Comparison of ENCODE assay signal across 11 cellular contexts in genomic region chr2:10135296-10136089, GRCh38. TPM values are rescaled to one million over a fixed set of nuclear protein-coding genes. Genes with fewer than 3 reads are reported as not detected.
DNase-seq lines count a peak whose midpoint lies in the region; ATAC-seq and TF ChIP-seq lines count a peak whose summit lies in the region.
"Had no signal": no experiment of that assay in that cellular context is flagged by ENCODE, and none has a peak within 500 bp of the region (broad histone marks: within the 10 kb centered on the region; RNA-seq: fewer than 3 reads in every experiment).

No MANE protein-coding gene starts in this region.

- no peaks in the 10 kb centered on the region for H3K27me3 Mint-ChIP-seq in activated CD4-positive, alpha-beta T cell treated with anti-CD3 and anti-CD28 coated beads, Interleukin-2, amount 10 ng/mL, durations not matched to agents 7 days and 5 days
- no peaks in the 10 kb centered on the region for H3K27me3 Mint-ChIP-seq in WTC11 (ENCODE audit: low read depth)

- no peak for DNase-seq in activated CD4-positive, alpha-beta T cell treated with anti-CD3 and anti-CD28 coated beads, Interleukin-2, amount 10 ng/mL, durations not matched to agents 7 days and 5 days
- no peak for DNase-seq in activated CD4-positive, alpha-beta T cell treated with anti-CD3 and anti-CD28 coated beads for 1 hour
- DNase-seq in HT-29 (ENCODE audit: low spot score) (peak; percentile 22), WTC11 (ENCODE audit: low spot score) (no peak), skeletal muscle cell (ENCODE audit: low read depth) (peak; percentile 28), medulla oblongata (ENCODE audit: extremely low spot score) (no peak), KG1 (lab: John Stamatoyannopoulos, UW) (no peak)
- DNase-seq: Kasumi-1, left ventricle myocardium superior, retina had no signal

- CTCF ChIA-PET in activated CD4-positive, alpha-beta T cell treated with anti-CD3 and anti-CD28 coated beads, Interleukin-2, amount 10 ng/mL, durations not matched to agents 7 days and 5 days (lab: Charles Lee), result interaction anchor here (1.0 to 2.9 kb wide), 4 partner anchors 10 to 299 kb away, joined by 3 to 17 read pairs (median 3); no protein-coding TSS in a partner anchor
- CTCF ChIA-PET in WTC11 (lab: Charles Lee), result interaction anchor here (1.1 to 3.8 kb wide), 3 partner anchors 64 to 300 kb away, joined by 4 to 17 read pairs (median 6); no protein-coding TSS in a partner anchor

- peaks cover 48% of the 10 kb centered on the region for H3K4me1 Mint-ChIP-seq in activated CD4-positive, alpha-beta T cell treated with anti-CD3 and anti-CD28 coated beads, Interleukin-2, amount 10 ng/mL, durations not matched to agents 7 days and 5 days
- peaks cover 39% of the 10 kb centered on the region for H3K4me1 Mint-ChIP-seq in WTC11

- POLR2A ChIA-PET in activated CD4-positive, alpha-beta T cell treated with anti-CD3 and anti-CD28 coated beads, Interleukin-2, amount 10 ng/mL, durations not matched to agents 7 days and 5 days (lab: Charles Lee), result interaction anchor here (0.6 kb wide), 1 partner anchor 272 kb away, joined by 3 read pairs; no protein-coding TSS in a partner anchor
- POLR2A ChIA-PET in WTC11 (lab: Charles Lee), result no interaction called here

- H3K27ac Mint-ChIP-seq in activated CD4-positive, alpha-beta T cell treated with anti-CD3 and anti-CD28 coated beads, Interleukin-2, amount 10 ng/mL, durations not matched to agents 7 days and 5 days, result peak overlapping the region; percentile 27
- peak overlapping the region; percentile 64; the same call in 1 of the 2 replicates for H3K27ac Mint-ChIP-seq in WTC11

- TF ChIP-seq CTCF in WTC11 (IDR thresholded peaks at IDR 0.05), result no peak

- ATAC-seq in WTC11 (no peak), HG03457 (IDR thresholded peaks at IDR 0.05; ENCODE audit: unreplicated experiment) (no peak)
- ATAC-seq: left ventricle myocardium superior had no signal

- H3K4me3 ChIP-seq in skeletal muscle cell (ENCODE audit: low read depth, low read length), result no peak overlapping the region

- H3K9me3 Mint-ChIP-seq in activated CD4-positive, alpha-beta T cell treated with anti-CD3 and anti-CD28 coated beads, Interleukin-2, amount 10 ng/mL, durations not matched to agents 7 days and 5 days, result no peaks in the 10 kb centered on the region
- H3K9me3 Mint-ChIP-seq in WTC11, result no peaks in the 10 kb centered on the region

- H3K4me3 Mint-ChIP-seq in activated CD4-positive, alpha-beta T cell treated with anti-CD3 and anti-CD28 coated beads, Interleukin-2, amount 10 ng/mL, durations not matched to agents 7 days and 5 days, result no peak overlapping the region
- H3K4me3 Mint-ChIP-seq in WTC11, result no peak overlapping the region

- peaks cover 57% of the 10 kb centered on the region for H3K36me3 Mint-ChIP-seq in activated CD4-positive, alpha-beta T cell treated with anti-CD3 and anti-CD28 coated beads, Interleukin-2, amount 10 ng/mL, durations not matched to agents 7 days and 5 days (ENCODE audit: low read depth)
- H3K36me3 Mint-ChIP-seq in WTC11, result peaks cover 27% of the 10 kb centered on the region

TF ChIP-seq in WTC11, 78 proteins besides CTCF, POLR2A, EP300 and RAD21 (continues in another document):
- no peak for TF ChIP-seq GABPB1 (CRISPR knock-in tag; IDR thresholded peaks at IDR 0.05)
- no peak for TF ChIP-seq JUN (CRISPR knock-in tag; IDR thresholded peaks at IDR 0.05)
- TF ChIP-seq MLX (CRISPR knock-in tag; IDR thresholded peaks at IDR 0.05), result no peak
- no peak for TF ChIP-seq MXD4 (CRISPR knock-in tag; IDR thresholded peaks at IDR 0.05; ENCODE audit: borderline replicate concordance)
- TF ChIP-seq KAT7 (CRISPR knock-in tag; IDR thresholded peaks at IDR 0.05; ENCODE audit: borderline replicate concordance), result no peak
- no peak for TF ChIP-seq ZNF423 (CRISPR knock-in tag; IDR thresholded peaks at IDR 0.05)
- TF ChIP-seq STAT6 (CRISPR knock-in tag; conservative IDR thresholded peaks at IDR 0.05; ENCODE audit: low read depth), result no peak
- no peak for TF ChIP-seq USF1 (CRISPR knock-in tag; IDR thresholded peaks at IDR 0.05)
- no peak for TF ChIP-seq OVOL2 (CRISPR knock-in tag; IDR thresholded peaks at IDR 0.05; ENCODE audit: borderline replicate concordance)
- no peak for TF ChIP-seq CREB1 (CRISPR knock-in tag; IDR thresholded peaks at IDR 0.05)
- no peak for TF ChIP-seq AFF4 (CRISPR knock-in tag; IDR thresholded peaks at IDR 0.05; ENCODE audit: borderline replicate concordance)
- no peak for TF ChIP-seq TP53 (CRISPR knock-in tag; IDR thresholded peaks at IDR 0.05)
- no peak for TF ChIP-seq IRF2 (CRISPR knock-in tag; IDR thresholded peaks at IDR 0.05; ENCODE audit: borderline replicate concordance, low read depth)
- no peak for TF ChIP-seq ZSCAN18 (CRISPR knock-in tag; IDR thresholded peaks at IDR 0.05)

RNA-seq across cellular contexts. Expression of gene RRM2, which starts 13.0 kb away (rescaled TPM):
- total RNA-seq in activated CD4-positive, alpha-beta T cell treated with anti-CD3 and anti-CD28 coated beads, Interleukin-2, amount 10 ng/mL, durations not matched to agents 7 days and 5 days, result 100 to 1,000 TPM; 496 to 540 TPM
- 223 and 264 TPM in 2 replicates for total RNA-seq in HT-29 (2014; rRNA removed; shearing (Covaris generic))
- 119 to 129 TPM (median 126 TPM) in 3 replicates for total RNA-seq in WTC11 (2021)

RNA-seq across cellular contexts. Expression of gene CYS1, which starts 55.3 kb away (rescaled TPM):
- under 1 TPM; 0.15 to 0.17 TPM for total RNA-seq in activated CD4-positive, alpha-beta T cell treated with anti-CD3 and anti-CD28 coated beads, Interleukin-2, amount 10 ng/mL, durations not matched to agents 7 days and 5 days
- not detected in 2 replicates for total RNA-seq in HT-29 (2014; rRNA removed; shearing (Covaris generic))
- 0.85 to 1.2 TPM (median 1.1 TPM) in 3 replicates for total RNA-seq in WTC11 (2021)

Comparison
In these comparisons a context has a peak if more than half of its experiments do, and no peak if none do; other contexts are left out.
1. DNase-seq: peak in HT-29 (single experiment) and skeletal muscle cell (single experiment); none in activated CD4-positive, alpha-beta T cell treated with anti-CD3 and anti-CD28 coated beads, Interleukin-2, amount 10 ng/mL, durations not matched to agents 7 days and 5 days (single experiment), activated CD4-positive, alpha-beta T cell treated with anti-CD3 and anti-CD28 coated beads for 1 hour (single experiment), WTC11 (single experiment), medulla oblongata (single experiment) and KG1 (single experiment).